In the genomic region with DNA sequence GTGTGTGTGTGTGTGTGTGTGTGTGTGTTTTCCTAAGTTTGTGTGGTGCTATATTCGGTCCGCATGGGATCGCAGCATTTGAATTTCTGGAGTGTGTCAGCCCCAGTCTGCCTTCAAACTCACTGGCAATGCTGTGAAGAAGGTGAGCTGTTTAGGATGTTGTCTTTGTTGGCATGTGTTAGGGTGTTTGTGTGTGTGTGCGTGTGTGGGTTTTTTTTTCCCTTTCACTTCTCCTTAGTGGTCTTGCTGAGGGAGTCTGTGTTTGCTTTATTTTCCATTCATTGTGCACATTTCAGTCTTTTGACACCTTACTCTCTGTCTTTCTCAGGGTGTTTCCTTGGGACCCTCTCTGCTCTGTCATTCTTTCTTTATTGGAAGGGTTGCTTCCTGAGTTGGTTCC, we compare ENCODE assay signal across 31 cellular contexts. TPM values are rescaled to one million over a fixed set of nuclear protein-coding genes. Genes with fewer than 3 reads are reported as not detected.
DNase-seq lines count a peak whose midpoint lies in the region; ATAC-seq and TF ChIP-seq lines count a peak whose summit lies in the region.
"Had no signal": no experiment of that assay in that cellular context is flagged by ENCODE, and none has a peak within 500 bp of the region (broad histone marks: within the 10 kb centered on the region; RNA-seq: fewer than 3 reads in every experiment).

No MANE protein-coding gene starts in this region.

- H3K27me3 Mint-ChIP-seq in GM23338 (ENCODE audit: insufficient read depth, low read depth, poor library complexity): peaks cover 28% of the 10 kb centered on the region
- peaks cover 86% of the 10 kb centered on the region for H3K27me3 Mint-ChIP-seq in progenitor cell of endocrine pancreas

- no peak for ATAC-seq in GM23338
- no peak for ATAC-seq in GM18519 (IDR thresholded peaks at IDR 0.05; ENCODE audit: low FRiP score, unreplicated experiment)
- ATAC-seq: activated T-cell treated with anti-CD3 and anti-CD28 coated beads, Interleukin-2, amount 50 U/mL, for 4 hours; WTC11 had no signal

- no peak overlapping the region for H3K27ac ChIP-seq in GM23338 (ENCODE audit: low read depth)
- H3K27ac ChIP-seq: epithelial cell of prostate, GM23248, tibial nerve had no signal

- peaks cover 20% of the 10 kb centered on the region for H3K4me1 Mint-ChIP-seq in GM23338
- H3K4me1 Mint-ChIP-seq in progenitor cell of endocrine pancreas (ENCODE audit: low read depth): peaks cover 13% of the 10 kb centered on the region
- H3K4me1 Mint-ChIP-seq: activated CD4-positive, alpha-beta T cell treated with anti-CD3 and anti-CD28 coated beads, Interleukin-2, amount 10 ng/mL, durations not matched to agents 24 days and 14 days; activated naive CD8-positive, alpha-beta T cell treated with anti-CD3 and anti-CD28 coated beads for 36 hours; WTC11 had no signal

- no peaks in the 10 kb centered on the region for H3F3A ChIP-seq in GM23338 (replicated peaks; ENCODE audit: low read depth)

- H3K27ac Mint-ChIP-seq in GM23338 (no peak overlapping the region), progenitor cell of endocrine pancreas (no peak overlapping the region)
- H3K27ac Mint-ChIP-seq: activated CD4-positive, alpha-beta T cell treated with anti-CD3 and anti-CD28 coated beads, Interleukin-2, amount 10 ng/mL, durations not matched to agents 24 days and 14 days; activated naive CD8-positive, alpha-beta T cell treated with anti-CD3 and anti-CD28 coated beads for 36 hours; WTC11 had no signal

- H3K4me1 ChIP-seq in GM23338 (ENCODE audit: insufficient read depth) (no peaks in the 10 kb centered on the region), iPS-15b (ENCODE audit: control insufficient read depth, insufficient read depth, low read length) (peaks cover 3% of the 10 kb centered on the region)
- H3K4me1 ChIP-seq: BE2C had no signal

- peaks cover 36% of the 10 kb centered on the region for H3K27me3 ChIP-seq in GM23338 (ENCODE audit: insufficient read depth)
- peaks cover 43% of the 10 kb centered on the region for H3K27me3 ChIP-seq in iPS-15b (ENCODE audit: control insufficient read depth, insufficient read depth, low read length)
- H3K27me3 ChIP-seq: BE2C had no signal

- TF ChIP-seq CTCF in GM23338 (conservative IDR thresholded peaks at IDR 0.05; ENCODE audit: low read depth in 2 of 2) (no peak), progenitor cell of endocrine pancreas (IDR thresholded peaks at IDR 0.05; ENCODE audit: unreplicated experiment) (no peak)

- no peak overlapping the region for H3K9ac ChIP-seq in iPS-15b (ENCODE audit: low read depth, low read length)
- H3K9ac ChIP-seq: GM23248 had no signal

- no peaks in the 10 kb centered on the region for H4K20me1 ChIP-seq in GM23338 (replicated peaks; ENCODE audit: insufficient read depth)

- H3K9me2 ChIP-seq in GM23338 (ENCODE audit: insufficient read depth): no peaks in the 10 kb centered on the region

- H2AFZ ChIP-seq in GM23338: no peak overlapping the region
- H2AFZ ChIP-seq: GM23248 had no signal

- H3K36me3 ChIP-seq in GM23338 (ENCODE audit: insufficient read depth): no peaks in the 10 kb centered on the region
- no peaks in the 10 kb centered on the region for H3K36me3 ChIP-seq in iPS-15b (ENCODE audit: control insufficient read depth, insufficient read depth, low read length)
- H3K36me3 ChIP-seq: BE2C, tibial nerve had no signal

- H3K36me3 Mint-ChIP-seq in GM23338 (ENCODE audit: low read depth): no peaks in the 10 kb centered on the region
- H3K36me3 Mint-ChIP-seq in progenitor cell of endocrine pancreas (ENCODE audit: insufficient read depth): no peaks in the 10 kb centered on the region
- H3K36me3 Mint-ChIP-seq: activated naive CD8-positive, alpha-beta T cell treated with anti-CD3 and anti-CD28 coated beads for 36 hours had no signal

- H3K9me3 Mint-ChIP-seq in GM23338 (peaks cover 12% of the 10 kb centered on the region; the same call in 2 of the 3 replicates), progenitor cell of endocrine pancreas (ENCODE audit: low read depth) (no peaks in the 10 kb centered on the region)

- H3K4me3 ChIP-seq in GM23338 (peak overlapping the region; percentile 62), iPS-15b (ENCODE audit: low read depth, low read length) (peak overlapping the region; percentile 71)
- H3K4me3 ChIP-seq: GM23248, tibial nerve had no signal

- DNase-seq in GM23338 (ENCODE audit: low spot score) (no peak), NCI-H69 (lab: John Stamatoyannopoulos, UW) (peak; percentile 25), progenitor cell of endocrine pancreas (ENCODE audit: low spot score, unreplicated experiment) (no peak), dedifferentiated amniotic fluid mesenchymal stem cell (ENCODE audit: extremely low spot score) (no peak)
- DNase-seq in activated CD4-positive, alpha-beta T cell treated with anti-CD3 and anti-CD28 coated beads, Interleukin-2, amount 50 U/mL, for 48 hours: no peak
- DNase-seq: activated CD4-positive, alpha-beta T cell treated with anti-CD3 and anti-CD28 coated beads, Interleukin-2, amount 10 ng/mL, durations not matched to agents 24 days and 14 days; activated gamma-delta T cell; activated naive CD8-positive, alpha-beta T cell treated with anti-CD3 and anti-CD28 coated beads for 36 hours; activated T-cell treated with anti-CD3 and anti-CD28 coated beads, Interleukin-2, amount 50 U/mL, for 4 hours; BE2C; DMS 273 treated with DMSO at 0.1 percent for 48 hours; effector CD8-positive, alpha-beta T cell; EL; GM23248; islet precursor cell; KBM-7; NCI-H1417; NCI-H2227 treated with DMSO at 0.1 percent for 48 hours; stimulated activated CD4-positive, alpha-beta T cell treated with anti-CD3 and anti-CD28 coated beads, Interleukin-15, amount 100 ng/mL, for 24 hours; stimulated activated CD4-positive, alpha-beta T cell treated with anti-CD3 and anti-CD28 coated beads, Interleukin-4, amount 100 ng/mL, for 4 hours; T-helper 1 cell had no signal

- H3K9me3 ChIP-seq in iPS-15b (ENCODE audit: control insufficient read depth, insufficient read depth, low read length): no peaks in the 10 kb centered on the region
- H3K9me3 ChIP-seq: BE2C, tibial nerve had no signal

- H3K4me2 ChIP-seq in GM23338: no peak overlapping the region; the same call in 1 of the 2 replicates

- H3K79me2 ChIP-seq in GM23338 (replicated peaks; ENCODE audit: insufficient read depth): no peaks in the 10 kb centered on the region

- H3K4me3 Mint-ChIP-seq in GM23338 (peak overlapping the region; percentile 84), progenitor cell of endocrine pancreas (ENCODE audit: low read depth) (peak overlapping the region; percentile 11)
- H3K4me3 Mint-ChIP-seq: activated CD4-positive, alpha-beta T cell treated with anti-CD3 and anti-CD28 coated beads, Interleukin-2, amount 10 ng/mL, durations not matched to agents 24 days and 14 days; activated naive CD8-positive, alpha-beta T cell treated with anti-CD3 and anti-CD28 coated beads for 36 hours; activated T-cell treated with anti-CD3 and anti-CD28 coated beads, Interleukin-2, amount 50 U/mL, for 4 hours; WTC11 had no signal

RNA-seq across cellular contexts. Expression of gene RBFOX1, which starts 27.7 kb away (rescaled TPM):
- 0.62 and 2.5 TPM in 2 replicates for total RNA-seq in GM23338 (2014; rRNA removed; shearing (Covaris generic))
- polyA plus RNA-seq in GM23338 (2016; fragmentation: Nextera tagmentation; extraction: Ambion mirVana): 1.4 and 3.6 TPM in 2 replicates
- 0.29 and 1.0 TPM in 2 replicates for total RNA-seq in progenitor cell of endocrine pancreas
- total RNA-seq: activated CD4-positive, alpha-beta T cell treated with anti-CD3 and anti-CD28 coated beads, Interleukin-2, amount 10 ng/mL, durations not matched to agents 24 days and 14 days; activated CD8-positive, alpha-beta memory T cell treated with anti-CD3 and anti-CD28 coated beads for 36 hours; activated naive CD8-positive, alpha-beta T cell treated with anti-CD3 and anti-CD28 coated beads for 36 hours; activated T-cell treated with anti-CD3 and anti-CD28 coated beads, Interleukin-2, amount 50 U/mL, for 4 hours; bronchial epithelial cell; GM23248; HT1080; mesenteric fat pad; pulmonary artery endothelial cell had no signal
- polyA plus RNA-seq: GM23248 had no signal
